Comparison of ENCODE assay signal across 25 cellular contexts in genomic region chr4:64503945-64504675, GRCh38.
"Had no signal": no experiment of that assay in that cellular context is flagged by ENCODE, and none has a peak within 500 bp of the region (broad histone marks: within the 10 kb centered on the region; RNA-seq: fewer than 3 reads in every experiment).

No MANE protein-coding gene starts in this region.

- H3K9ac ChIP-seq: KMS-11, SK-N-SH had no signal

- H3K4me2 ChIP-seq: KMS-11, SK-N-SH had no signal

- H3K27me3 ChIP-seq: ascending aorta, SJSA1 had no signal

- ATAC-seq: activated CD8-positive, alpha-beta T cell treated with anti-CD3 and anti-CD28 coated beads for 36 hours; activated T-cell treated with anti-CD3 and anti-CD28 coated beads, Interleukin-2, amount 50 U/mL, for 72 hours had no signal

- DNase-seq: activated CD4-positive, alpha-beta T cell treated with anti-CD3 and anti-CD28 coated beads, Interleukin-2, amount 10 ng/mL, durations not matched to agents 24 days and 14 days; activated CD4-positive, alpha-beta T cell treated with anti-CD3 and anti-CD28 coated beads, Interleukin-2, amount 50 U/mL, for 4 hours; activated CD8-positive, alpha-beta T cell treated with anti-CD3 and anti-CD28 coated beads for 36 hours; activated gamma-delta T cell; activated naive CD4-positive, alpha-beta T cell treated with Interleukin-2 at 50 U/mL for 16 hours; activated naive CD8-positive, alpha-beta T cell treated with anti-CD3 and anti-CD28 coated beads, Interleukin-2, amount 10 ng/mL, durations not matched to agents 7 days and 5 days; activated T-cell treated with anti-CD3 and anti-CD28 coated beads, Interleukin-2, amount 50 U/mL, for 1 hour; activated T-cell treated with anti-CD3 and anti-CD28 coated beads, Interleukin-2, amount 50 U/mL, for 72 hours; amygdala; caudate nucleus; MM.1S; MV-4-11; NCI-H1092; NCI-H1436 treated with DMSO at 0.1 percent for 48 hours; NCI-H1694 treated with DMSO at 0.1 percent for 48 hours; NCI-H2029; NCI-H510A; NCI-H526; NCI-H748 treated with DMSO at 0.1 percent for 48 hours; NK-92 treated with Interleukin-12 subunit alpha and Interleukin-12 subunit beta, amount 100 ng/mL, for 24 hours; SHP77 treated with DMSO at 0.1 percent for 48 hours; SK-N-SH had no signal

- H3K4me1 ChIP-seq: ascending aorta, SJSA1 had no signal

- H3K9me3 ChIP-seq: ascending aorta, SJSA1, SK-N-SH had no signal

- H3K9me2 ChIP-seq: SK-N-SH had no signal

- H3K36me3 ChIP-seq: ascending aorta, SJSA1 had no signal

- H3K27ac ChIP-seq: ascending aorta, KMS-11, SJSA1 had no signal

- H3K4me3 ChIP-seq: ascending aorta, SJSA1 had no signal
